ENCODE assay signal across 33 cellular contexts in the genomic region with DNA sequence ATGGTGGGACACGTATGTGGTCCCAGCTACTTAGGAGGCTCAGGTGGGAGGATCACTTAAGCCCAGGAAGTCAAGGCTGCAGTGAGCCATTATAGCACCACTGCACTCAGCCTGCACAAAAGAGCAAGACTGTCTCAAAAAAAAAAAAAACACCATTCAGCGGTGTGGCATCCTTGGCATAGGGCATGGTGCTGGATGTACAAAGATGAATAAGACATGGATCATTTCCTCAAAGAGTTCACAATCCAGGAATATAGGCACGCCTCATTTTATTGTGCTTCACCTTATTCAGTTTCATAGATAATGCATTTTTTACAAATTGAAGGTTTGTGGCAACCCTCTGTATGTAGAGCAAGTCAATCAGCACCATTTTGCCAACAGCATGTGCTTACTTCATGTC.
"Had no signal": no experiment of that assay in that cellular context is flagged by ENCODE, and none has a peak within 500 bp of the region (broad histone marks: within the 10 kb centered on the region; RNA-seq: fewer than 3 reads in every experiment).

No MANE protein-coding gene starts in this region.

- H3K4me3 ChIP-seq: esophagus muscularis mucosa, gastrocnemius medialis, heart left ventricle had no signal

- DNase-seq: activated CD4-positive, alpha-beta memory T cell treated with anti-CD3 and anti-CD28 coated beads, Interleukin-2, amount 10 ng/mL, durations not matched to agents 7 days and 5 days; activated CD4-positive, alpha-beta T cell treated with anti-CD3 and anti-CD28 coated beads for 1 hour; activated CD4-positive, alpha-beta T cell treated with anti-CD3 and anti-CD28 coated beads for 4 hours; activated CD4-positive, alpha-beta T cell treated with anti-CD3 and anti-CD28 coated beads, Interleukin-2, amount 10 ng/mL, durations not matched to agents 7 days and 5 days; activated CD4-positive, alpha-beta T cell treated with anti-CD3 and anti-CD28 coated beads, Interleukin-2, amount 50 U/mL, for 4 hours; activated CD8-positive, alpha-beta memory T cell treated with anti-CD3 and anti-CD28 coated beads, Interleukin-2, amount 50 U/mL, for 48 hours; activated effector memory CD4-positive, alpha-beta T cell treated with Interleukin-2 at 50 U/mL for 16 hours; activated gamma-delta T cell treated with Interleukin-2 at 50 U/mL for 16 hours; activated naive CD4-positive, alpha-beta T cell treated with anti-CD3 and anti-CD28 coated beads, Interleukin-2, amount 50 U/mL, for 16 hours; activated naive CD4-positive, alpha-beta T cell treated with Interleukin-2 at 50 U/mL for 16 hours; activated T-cell treated with anti-CD3 and anti-CD28 coated beads for 4 hours; activated T-cell treated with anti-CD3 and anti-CD28 coated beads, Interleukin-2, amount 50 U/mL, for 24 hours; activated T-cell treated with anti-CD3 and anti-CD28 coated beads, Interleukin-2, amount 50 U/mL, for 72 hours; amniotic stem cell; anterior cingulate cortex; brain microvascular endothelial cell; caudate nucleus; cortex of kidney; dermis blood vessel endothelial cell; effector CD4-positive, alpha-beta T cell; effector memory CD8-positive, alpha-beta T cell; erythroblast; foreskin keratinocyte; gastrocnemius medialis; glutamatergic neuron; heart left ventricle; T-cell; T-helper 2 cell had no signal

- H3K4me1 ChIP-seq: foreskin keratinocyte had no signal

- H3K27ac ChIP-seq: brain microvascular endothelial cell, esophagus muscularis mucosa, foreskin keratinocyte, gastrocnemius medialis, heart left ventricle, VCaP had no signal

- H3K9me3 ChIP-seq: esophagus muscularis mucosa, gastrocnemius medialis, heart left ventricle had no signal

- FAIRE-seq: astrocyte, colon had no signal

- H3K27me3 ChIP-seq: brain microvascular endothelial cell, esophagus muscularis mucosa, foreskin keratinocyte, gastrocnemius medialis, heart left ventricle had no signal

- ATAC-seq: activated T-cell treated with anti-CD3 and anti-CD28 coated beads, Interleukin-2, amount 50 U/mL, for 72 hours; effector memory CD8-positive, alpha-beta T cell; foreskin keratinocyte; gastrocnemius medialis; heart left ventricle; T-cell; WTC11 had no signal
